12 cellular contexts compared by ENCODE assay signal in the genomic region with DNA sequence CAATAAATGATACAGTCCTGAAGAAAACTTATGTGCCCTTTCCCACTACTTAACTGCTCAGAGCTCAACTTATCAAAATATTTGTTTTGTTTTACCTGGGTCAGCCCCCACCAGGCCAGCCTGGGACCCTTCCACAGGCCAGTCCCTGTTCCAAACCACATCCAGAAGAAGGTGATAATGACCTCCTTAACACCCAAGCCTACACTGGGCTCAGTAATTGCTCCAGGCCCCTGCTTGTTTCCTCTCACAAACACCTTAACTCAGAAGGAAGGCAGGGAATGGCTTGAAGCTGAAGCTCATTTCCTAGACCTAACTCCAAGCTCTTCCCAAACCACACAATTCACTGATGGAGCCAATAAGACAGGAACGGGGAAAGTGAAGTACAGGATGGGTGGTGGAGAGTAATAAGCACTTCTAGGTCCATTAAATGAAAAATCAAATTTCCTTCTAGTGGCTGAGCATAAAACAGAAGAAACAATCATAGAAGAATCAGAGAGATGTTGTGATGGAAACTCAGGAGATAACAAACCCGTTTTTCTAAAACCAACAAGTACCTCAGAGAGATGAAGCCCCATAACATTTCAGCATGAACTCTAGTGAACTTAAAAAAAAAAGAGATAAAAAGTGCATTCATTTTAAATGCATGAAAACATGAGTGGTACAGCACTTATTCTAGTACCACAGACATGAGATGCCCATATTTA.
A peak's percentile ranks its signal among the peaks of the same experiment; 100 is the strongest.
DNase-seq lines count a peak whose midpoint lies in the region; ATAC-seq and TF ChIP-seq lines count a peak whose summit lies in the region.
"Had no signal": no experiment of that assay in that cellular context is flagged by ENCODE, and none has a peak within 500 bp of the region (broad histone marks: within the 10 kb centered on the region; RNA-seq: fewer than 3 reads in every experiment).

No MANE protein-coding gene starts in this region.

- H3K4me2 ChIP-seq in Karpas-422 (ENCODE audit: low read depth, low read length, poor library complexity, severe bottlenecking): no peak overlapping the region

- no peak overlapping the region for H2AFZ ChIP-seq in Karpas-422 (ENCODE audit: low read length)

- H3K36me3 ChIP-seq in CD8-positive, alpha-beta T cell (ENCODE audit: insufficient read depth, low read length): no peaks in the 10 kb centered on the region
- no peaks in the 10 kb centered on the region for H3K36me3 ChIP-seq in Karpas-422 (ENCODE audit: insufficient read depth, low read length)
- no peaks in the 10 kb centered on the region for H3K36me3 ChIP-seq in endodermal cell (ENCODE audit: control insufficient read depth, insufficient read depth, low read length)
- H3K36me3 ChIP-seq in neutrophil: no peaks in the 10 kb centered on the region
- no peaks in the 10 kb centered on the region for H3K36me3 ChIP-seq in H7 (replicated peaks; ENCODE audit: control insufficient read depth, insufficient read depth, low read length)
- no peaks in the 10 kb centered on the region for H3K36me3 ChIP-seq in esophagus muscularis mucosa
- H3K36me3 ChIP-seq: heart left ventricle had no signal

- H3K27ac Mint-ChIP-seq in CD8-positive, alpha-beta T cell: peak overlapping the region; percentile 84
- peak overlapping the region; percentile 11 for H3K27ac Mint-ChIP-seq in endodermal cell
- H3K27ac Mint-ChIP-seq: T-helper 2 cell treated with Interferon-gamma antibody and Interleukin-4, amounts not matched to agents 5 μg/mL and 100 μg/mL, for 36 hours had no signal

- ATAC-seq in CD8-positive, alpha-beta T cell: peak; percentile 43
- ATAC-seq: heart left ventricle had no signal

- POLR2A ChIA-PET in CD8-positive, alpha-beta T cell (lab: Charles Lee): interaction anchor here (0.7 to 1.1 kb wide), 3 partner anchors 12 to 153 kb away, joined by 3 to 4 read pairs (median 3); no protein-coding TSS in a partner anchor

- H4K20me1 ChIP-seq in Karpas-422 (ENCODE audit: insufficient read depth, low read depth, low read length): no peaks in the 10 kb centered on the region

- H3K9ac ChIP-seq in Karpas-422 (ENCODE audit: low read length): no peak overlapping the region
- no peak overlapping the region for H3K9ac ChIP-seq in endodermal cell (ENCODE audit: extremely low read depth, low read length, poor library complexity, severe bottlenecking)

- no peak for TF ChIP-seq CTCF in CD8-positive, alpha-beta T cell (IDR thresholded peaks at IDR 0.05)
- TF ChIP-seq CTCF in endodermal cell (conservative IDR thresholded peaks at IDR 0.05) (no peak), neutrophil (IDR thresholded peaks at IDR 0.05) (no peak), esophagus muscularis mucosa (IDR thresholded peaks at IDR 0.05) (no peak)

- peaks cover 62% of the 10 kb centered on the region for H3K4me1 ChIP-seq in CD8-positive, alpha-beta T cell (ENCODE audit: insufficient read depth, low read length)
- no peaks in the 10 kb centered on the region for H3K4me1 ChIP-seq in Karpas-422 (ENCODE audit: low read length)
- H3K4me1 ChIP-seq in endodermal cell (ENCODE audit: control insufficient read depth, insufficient read depth, low read length): peaks cover 22% of the 10 kb centered on the region
- H3K4me1 ChIP-seq in neutrophil (ENCODE audit: control insufficient read depth in 1 of 2, insufficient read depth in 1 of 2, low read depth in 1 of 2, low read length in 1 of 2): peaks cover 5 to 8% of the 10 kb centered on the region in 2 experiments
- H3K4me1 ChIP-seq in esophagus muscularis mucosa: peaks cover 74 to 98% (median 94%) of the 10 kb centered on the region in 4 donors

- no peak overlapping the region for H3K4me3 ChIP-seq in CD8-positive, alpha-beta T cell (ENCODE audit: low read depth, low read length)
- no peak overlapping the region for H3K4me3 ChIP-seq in Karpas-422 (ENCODE audit: low read length)
- H3K4me3 ChIP-seq in endodermal cell (ENCODE audit: low read length): no peak overlapping the region
- no peak overlapping the region for H3K4me3 ChIP-seq in neutrophil (ENCODE audit: low read depth in 1 of 2, low read length in 1 of 2)
- H3K4me3 ChIP-seq in H7 (ENCODE audit: insufficient read depth, low read depth, low read length): no peak overlapping the region
- H3K4me3 ChIP-seq in esophagus muscularis mucosa: no peak overlapping the region
- H3K4me3 ChIP-seq: heart left ventricle had no signal

- peaks cover 88% of the 10 kb centered on the region for H3K4me1 Mint-ChIP-seq in CD8-positive, alpha-beta T cell (ENCODE audit: low read depth)
- H3K4me1 Mint-ChIP-seq in endodermal cell: peaks cover 74% of the 10 kb centered on the region

- H3K9me3 Mint-ChIP-seq in CD8-positive, alpha-beta T cell: no peaks in the 10 kb centered on the region
- no peaks in the 10 kb centered on the region for H3K9me3 Mint-ChIP-seq in endodermal cell
- H3K9me3 Mint-ChIP-seq: T-helper 2 cell treated with Interferon-gamma antibody and Interleukin-4, amounts not matched to agents 5 μg/mL and 100 μg/mL, for 36 hours had no signal

- intact Hi-C loops in CD8-positive, alpha-beta T cell (cut with DNase I, micrococcal nuclease): loop anchor here in 1 of 2 experiments (2.0 to 5.0 kb wide), 2 partner anchors 13 to 74 kb away; no protein-coding TSS in a partner anchor
- intact Hi-C loops in esophagus muscularis mucosa (cut with DNase I): no loop called here

- no peaks in the 10 kb centered on the region for H3K79me2 ChIP-seq in Karpas-422 (ENCODE audit: low read length)

- 79% methylated on average over 2 of the region's 2 CpGs; no CpG with 5 or more reads in 1 of the 2 experiments for WGBS in endodermal cell (ENCODE audit: insufficient coverage in 1 of 2, insufficient read length in 1 of 2), 2 experiments
- WGBS in esophagus muscularis mucosa: 69% methylated on average over 2 of the region's 2 CpGs

- H3K4me3 Mint-ChIP-seq in CD8-positive, alpha-beta T cell: no peak overlapping the region
- no peak overlapping the region for H3K4me3 Mint-ChIP-seq in endodermal cell
- H3K4me3 Mint-ChIP-seq: T-helper 2 cell treated with Interferon-gamma antibody and Interleukin-4, amounts not matched to agents 5 μg/mL and 100 μg/mL, for 36 hours had no signal

- CTCF ChIA-PET in CD8-positive, alpha-beta T cell (lab: Charles Lee): interaction anchor here (1.3 to 4.7 kb wide), 2 partner anchors 10 to 660 kb away, joined by 9 to 32 read pairs; no protein-coding TSS in a partner anchor

- no peak for TF ChIP-seq EP300 in esophagus muscularis mucosa (IDR thresholded peaks at IDR 0.05)

- H3K9me2 ChIP-seq in Karpas-422 (replicated peaks; ENCODE audit: insufficient read depth, low read length): no peaks in the 10 kb centered on the region

- H3K36me3 Mint-ChIP-seq in CD8-positive, alpha-beta T cell: peaks cover 19% of the 10 kb centered on the region
- no peaks in the 10 kb centered on the region for H3K36me3 Mint-ChIP-seq in endodermal cell (ENCODE audit: low read depth)

- H3K27ac ChIP-seq in CD8-positive, alpha-beta T cell (ENCODE audit: low read depth, low read length): no peak overlapping the region
- no peak overlapping the region for H3K27ac ChIP-seq in Karpas-422 (ENCODE audit: low read length)
- H3K27ac ChIP-seq in endodermal cell (ENCODE audit: low read depth, low read length): no peak overlapping the region
- peak overlapping the region; percentile 16 for H3K27ac ChIP-seq in neutrophil
- H3K27ac ChIP-seq in esophagus muscularis mucosa (replicated peaks in 1 of 4): no peak overlapping the region

- no peaks in the 10 kb centered on the region for H3K27me3 Mint-ChIP-seq in CD8-positive, alpha-beta T cell (ENCODE audit: low read depth)
- no peaks in the 10 kb centered on the region for H3K27me3 Mint-ChIP-seq in endodermal cell (ENCODE audit: insufficient read depth)

- H3K27me3 ChIP-seq in CD8-positive, alpha-beta T cell (ENCODE audit: insufficient read depth, low read length): no peaks in the 10 kb centered on the region
- H3K27me3 ChIP-seq in Karpas-422 (ENCODE audit: low read length) (no peaks in the 10 kb centered on the region), endodermal cell (ENCODE audit: control insufficient read depth, insufficient read depth, low read length, poor library complexity, severe bottlenecking) (no peaks in the 10 kb centered on the region), neutrophil (no peaks in the 10 kb centered on the region), H7 (ENCODE audit: control insufficient read depth, insufficient read depth, low read length) (no peaks in the 10 kb centered on the region), esophagus muscularis mucosa (no peaks in the 10 kb centered on the region)
- H3K27me3 ChIP-seq: heart left ventricle had no signal

- H3K9me3 ChIP-seq in CD8-positive, alpha-beta T cell (ENCODE audit: low read length): no peaks in the 10 kb centered on the region
- H3K9me3 ChIP-seq in Karpas-422 (ENCODE audit: low read length): no peaks in the 10 kb centered on the region
- no peaks in the 10 kb centered on the region for H3K9me3 ChIP-seq in endodermal cell (ENCODE audit: control insufficient read depth, low read length)
- no peaks in the 10 kb centered on the region for H3K9me3 ChIP-seq in neutrophil
- no peaks in the 10 kb centered on the region for H3K9me3 ChIP-seq in esophagus muscularis mucosa
- H3K9me3 ChIP-seq: heart left ventricle had no signal

- no peak for DNase-seq in CD8-positive, alpha-beta T cell
- peak; percentile 16 for DNase-seq in Karpas-422
- DNase-seq in endodermal cell: peak; percentile 65
- DNase-seq in AG08396 (ENCODE audit: low spot score): no peak
- DNase-seq in H7: no peak
- no peak for DNase-seq in esophagus muscularis mucosa (ENCODE audit: extremely low spot score)
- DNase-seq: cortex of kidney, heart left ventricle, NCI-H1694, substantia nigra had no signal

- no peak for TF ChIP-seq POLR2A in esophagus muscularis mucosa (IDR thresholded peaks at IDR 0.05; ENCODE audit: low read depth)

Comparison
In these comparisons a context has a peak if more than half of its experiments do, and no peak if none do; other contexts are left out.
1. DNase-seq: peak in Karpas-422 (single experiment) and endodermal cell (single experiment); none in CD8-positive, alpha-beta T cell (0 of 7), AG08396 (single experiment), H7 (single experiment) and esophagus muscularis mucosa (single experiment).